In the genomic region with DNA sequence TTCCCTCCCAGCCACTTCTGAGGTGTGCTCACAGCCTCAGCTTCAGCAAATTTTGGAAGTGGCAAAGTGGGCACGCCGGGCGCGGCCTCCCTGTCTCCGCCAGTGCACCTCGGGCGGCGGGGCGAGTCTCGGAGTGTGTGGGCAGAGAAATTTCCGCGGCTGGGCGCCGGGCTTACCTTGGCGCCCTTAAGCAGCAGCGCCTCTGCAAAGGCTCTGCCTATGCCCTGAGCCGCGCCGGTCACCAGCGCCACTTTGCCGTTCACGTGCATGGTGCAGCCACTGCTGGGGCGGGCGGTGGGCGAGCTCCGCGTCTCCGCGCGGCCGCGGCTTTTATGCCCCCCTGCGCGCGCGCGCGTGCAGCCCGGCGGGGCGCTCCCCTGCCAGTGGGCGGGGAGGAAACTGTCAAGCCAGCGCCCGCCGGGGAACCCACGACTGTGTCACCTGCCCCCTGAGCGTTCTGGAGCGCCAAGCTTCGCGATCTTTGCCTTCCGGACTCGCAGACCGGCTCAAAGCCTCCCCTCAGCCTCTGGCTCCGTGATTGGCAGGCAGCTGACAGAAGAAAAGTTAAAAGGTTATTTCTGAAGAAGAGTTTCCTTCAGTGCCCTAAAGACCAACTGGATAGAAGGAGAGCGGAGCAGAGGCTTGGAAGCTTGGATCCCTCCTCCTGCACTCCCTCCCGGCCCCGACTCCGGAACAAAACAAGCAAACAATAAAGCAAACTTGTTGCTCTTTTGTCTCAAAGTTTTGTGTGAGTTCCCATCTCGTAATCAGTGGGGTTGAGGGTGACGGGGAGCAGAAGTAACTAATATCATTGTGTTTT, we compare ENCODE assay signal across 8 cellular contexts. TPM values are rescaled to one million over a fixed set of nuclear protein-coding genes. Genes with fewer than 3 reads are reported as not detected.
DNase-seq lines count a peak whose midpoint lies in the region; ATAC-seq and TF ChIP-seq lines count a peak whose summit lies in the region.

A gene (minus strand): TSS at position 306 of the 820 bp plus-strand sequence. CDS start 37 bp downstream, at position 269.

- H3K9me2 ChIP-seq in Karpas-422 (replicated peaks; ENCODE audit: insufficient read depth, low read length) = no peaks in the 10 kb centered on the region

- H3K79me2 ChIP-seq in Karpas-422 (ENCODE audit: low read length) = no peaks in the 10 kb centered on the region

- H3K27ac Mint-ChIP-seq in activated naive CD4-positive, alpha-beta T cell treated with anti-CD3 and anti-CD28 coated beads, Interleukin-2, amount 10 ng/mL, durations not matched to agents 7 days and 5 days = peak within 1 kb of the TSS; percentile 88

- H3K9ac ChIP-seq in rectal smooth muscle tissue (ENCODE audit: low read length) (peak within 1 kb of the TSS; percentile 81), Karpas-422 (ENCODE audit: low read length) (no peak within 1 kb of the TSS)

- 1% methylated on average over 60 of the region's 60 CpGs for WGBS in heart right ventricle, 2 donors

- H3K4me1 ChIP-seq in A673 (ENCODE audit: insufficient read depth, low read length, poor library complexity, severe bottlenecking) (peaks cover 4% of the 10 kb centered on the region), SJSA1 (replicated peaks) (peaks cover 8% of the 10 kb centered on the region), heart right ventricle (peaks cover 0 to 46% (median 5%) of the 10 kb centered on the region in 9 donors), rectal smooth muscle tissue (ENCODE audit: control insufficient read depth, insufficient read depth, low read length) (peaks cover 3% of the 10 kb centered on the region), Karpas-422 (ENCODE audit: low read length) (no peaks in the 10 kb centered on the region)

- peaks cover 29% of the 10 kb centered on the region for H3K27me3 Mint-ChIP-seq in activated naive CD4-positive, alpha-beta T cell treated with anti-CD3 and anti-CD28 coated beads, Interleukin-2, amount 10 ng/mL, durations not matched to agents 7 days and 5 days

- no peaks in the 10 kb centered on the region for H3K9me3 ChIP-seq in A673 (ENCODE audit: low read depth, low read length, poor library complexity, severe bottlenecking)
- no peaks in the 10 kb centered on the region for H3K9me3 ChIP-seq in SJSA1 (replicated peaks)
- no peaks in the 10 kb centered on the region for H3K9me3 ChIP-seq in heart right ventricle
- H3K9me3 ChIP-seq in Karpas-422 (ENCODE audit: low read length) = no peaks in the 10 kb centered on the region

- H3K27me3 ChIP-seq in A673 (replicated peaks; ENCODE audit: insufficient read depth, low read depth, low read length, poor library complexity) (peaks cover 40% of the 10 kb centered on the region), SJSA1 (replicated peaks) (peaks cover 22% of the 10 kb centered on the region), heart right ventricle (peaks cover 0 to 51% (median 20%) of the 10 kb centered on the region in 7 donors), rectal smooth muscle tissue (ENCODE audit: control insufficient read depth, insufficient read depth, low read length) (no peaks in the 10 kb centered on the region), Karpas-422 (ENCODE audit: low read length) (no peaks in the 10 kb centered on the region)

- peaks cover 28% of the 10 kb centered on the region for H3K4me1 Mint-ChIP-seq in activated naive CD4-positive, alpha-beta T cell treated with anti-CD3 and anti-CD28 coated beads, Interleukin-2, amount 10 ng/mL, durations not matched to agents 7 days and 5 days

- H3K4me3 ChIP-seq in A673 (ENCODE audit: low read depth, low read length, poor library complexity, severe bottlenecking) (peak within 1 kb of the TSS; percentile 52), SJSA1 (peak within 1 kb of the TSS; percentile 38), heart right ventricle (peak within 1 kb of the TSS; percentile 18 to 69 (median 60)), rectal smooth muscle tissue (ENCODE audit: low read length) (peak within 1 kb of the TSS; percentile 87), Karpas-422 (ENCODE audit: low read length) (no peak within 1 kb of the TSS)

- peak; percentile 61 for DNase-seq in A673 (ENCODE audit: low spot score)
- peak; percentile 50 for DNase-seq in SJSA1 (ENCODE audit: low read depth in 1 of 2, low spot score in 2 of 2)
- DNase-seq in activated naive CD4-positive, alpha-beta T cell treated with anti-CD3 and anti-CD28 coated beads, Interleukin-2, amount 10 ng/mL, durations not matched to agents 7 days and 5 days = peak; percentile 82
- DNase-seq in heart right ventricle = peak; percentile 32 to 37
- DNase-seq in Karpas-422 = no peak

- intact Hi-C loops in A673 (cut with micrococcal nuclease; ENCODE audit: unreplicated experiment) = loop anchor here (5.0 kb wide), 1 partner anchor 155 kb away; no protein-coding TSS in a partner anchor
- intact Hi-C loops in heart right ventricle (cut with DNase I) = loop anchor here in 2 of 10 donors (5.0 to 10.0 kb wide), 2 partner anchors 82 to 90 kb away; no protein-coding TSS in a partner anchor

- no peak within 1 kb of the TSS for H2AFZ ChIP-seq in Karpas-422 (ENCODE audit: low read length)

- H3K27ac ChIP-seq in A673 (ENCODE audit: low read depth, low read length, poor library complexity, severe bottlenecking) (no peak within 1 kb of the TSS), SJSA1 (no peak within 1 kb of the TSS), heart right ventricle (peak within 1 kb of the TSS in 3 of 10 donors; percentile 2 to 37 (median 29)), rectal smooth muscle tissue (ENCODE audit: low read depth, low read length) (peak within 1 kb of the TSS; percentile 72), Karpas-422 (ENCODE audit: low read length) (no peak within 1 kb of the TSS)

- POLR2A ChIA-PET in A673 (lab: Charles Lee; ENCODE audit: low non-redundant PET) = no interaction called here

- BruUV-seq in A673 (replicated peaks; lab: Mats Ljungman, UMichigan) = no TSS peak

- H3K36me3 ChIP-seq in A673 (ENCODE audit: insufficient read depth, low read length, poor library complexity, severe bottlenecking) = no peaks in the 10 kb centered on the region
- H3K36me3 ChIP-seq in SJSA1 = no peaks in the 10 kb centered on the region
- no peaks in the 10 kb centered on the region for H3K36me3 ChIP-seq in heart right ventricle
- no peaks in the 10 kb centered on the region for H3K36me3 ChIP-seq in rectal smooth muscle tissue (ENCODE audit: control insufficient read depth, insufficient read depth, low read length)
- H3K36me3 ChIP-seq in Karpas-422 (ENCODE audit: insufficient read depth, low read length) = no peaks in the 10 kb centered on the region

- TF ChIP-seq CTCF in A673 (conservative IDR thresholded peaks at IDR 0.05; ENCODE audit: low read depth, low read length) = no peak
- TF ChIP-seq CTCF in heart right ventricle (IDR thresholded peaks at IDR 0.05) = no peak

- no peak within 1 kb of the TSS for H3K4me2 ChIP-seq in Karpas-422 (ENCODE audit: low read depth, low read length, poor library complexity, severe bottlenecking)

- no peaks in the 10 kb centered on the region for H3K36me3 Mint-ChIP-seq in activated naive CD4-positive, alpha-beta T cell treated with anti-CD3 and anti-CD28 coated beads, Interleukin-2, amount 10 ng/mL, durations not matched to agents 7 days and 5 days

- H4K20me1 ChIP-seq in Karpas-422 (ENCODE audit: insufficient read depth, low read depth, low read length) = no peaks in the 10 kb centered on the region

- ATAC-seq in GM19025 (IDR thresholded peaks at IDR 0.05; ENCODE audit: low read depth, unreplicated experiment) = peak; percentile 83
- ATAC-seq in HG03354 (IDR thresholded peaks at IDR 0.05; ENCODE audit: poor library complexity, severe bottlenecking, unreplicated experiment) = peak; percentile 82
- ATAC-seq in heart right ventricle = peak; percentile 79 to 88 (median 82)

- peak within 1 kb of the TSS; percentile 76 for H3K4me3 Mint-ChIP-seq in activated naive CD4-positive, alpha-beta T cell treated with anti-CD3 and anti-CD28 coated beads, Interleukin-2, amount 10 ng/mL, durations not matched to agents 7 days and 5 days

- H3K9me3 Mint-ChIP-seq in activated naive CD4-positive, alpha-beta T cell treated with anti-CD3 and anti-CD28 coated beads, Interleukin-2, amount 10 ng/mL, durations not matched to agents 7 days and 5 days = no peaks in the 10 kb centered on the region

- CTCF ChIA-PET in A673 (lab: Charles Lee) = interaction anchor here (0.7 kb wide), 1 partner anchor 380 kb away, joined by 4 read pairs; no protein-coding TSS in a partner anchor
- CTCF ChIA-PET in activated naive CD4-positive, alpha-beta T cell treated with anti-CD3 and anti-CD28 coated beads, Interleukin-2, amount 10 ng/mL, durations not matched to agents 7 days and 5 days (lab: Charles Lee) = interaction anchor here (0.7 to 1.0 kb wide), 2 partner anchors 9 to 110 kb away, joined by 3 to 4 read pairs; no protein-coding TSS in a partner anchor

RNA-seq across cellular contexts. Expression of the gene that starts here (rescaled TPM):
- total RNA-seq in A673 (2021) (1.3 and 1.7 TPM in 2 replicates), heart right ventricle (1 to 10 TPM in 8 of 10 donors, under 1 TPM in 2; 0.47 to 2.5 (median 1.5) TPM)
- total RNA-seq in SJSA1 (2014; rRNA removed; shearing (Covaris generic)) = 1.9 and 6.4 TPM in 2 replicates
- polyA plus RNA-seq in heart right ventricle = under 1 TPM; 0.36 to 0.66 TPM
- not detected in 2 replicates for total RNA-seq in Karpas-422 (2014; rRNA removed; shearing (Covaris generic); ENCODE audit: low replicate concordance)
